ENCODE assay signal across 8 cellular contexts in the genomic region with DNA sequence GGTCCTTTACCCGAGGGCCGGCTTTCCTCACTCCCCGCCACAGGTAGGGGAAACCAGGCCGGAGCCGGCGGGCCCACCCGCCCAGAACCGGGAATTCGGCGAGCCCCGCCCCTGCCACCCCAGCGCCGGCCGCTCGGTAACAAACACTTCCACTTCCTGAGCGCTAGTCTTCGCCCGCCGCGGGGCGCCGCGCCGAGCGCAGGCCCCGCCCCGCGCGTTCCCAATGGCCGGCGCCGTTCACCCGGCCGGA. TPM values are rescaled to one million over a fixed set of nuclear protein-coding genes. Genes with fewer than 3 reads are reported as not detected.
DNase-seq lines count a peak whose midpoint lies in the region; ATAC-seq, FAIRE-seq and TF ChIP-seq lines count a peak whose summit lies in the region.

No MANE protein-coding gene starts in this region.

- H3K4me1 Mint-ChIP-seq in astrocyte (ENCODE audit: low read depth, unreplicated experiment), result peaks cover 23% of the 10 kb centered on the region

- ATAC-seq in mucosa of descending colon (no peak), HG03439 (IDR thresholded peaks at IDR 0.05; ENCODE audit: unreplicated experiment) (no peak), GM21717 (IDR thresholded peaks at IDR 0.05; ENCODE audit: unreplicated experiment) (no peak)

- no peaks in the 10 kb centered on the region for H3K9me3 Mint-ChIP-seq in astrocyte (ENCODE audit: unreplicated experiment)

- no peak overlapping the region for H3K27ac ChIP-seq in astrocyte (ENCODE audit: low read depth, low read length)

- H3K9me3 ChIP-seq in HAP-1 (no peaks in the 10 kb centered on the region), astrocyte (ENCODE audit: insufficient read depth, low read depth, low read length) (no peaks in the 10 kb centered on the region), mucosa of descending colon (no peaks in the 10 kb centered on the region)

- H3K36me3 Mint-ChIP-seq in astrocyte (ENCODE audit: low read depth, unreplicated experiment), result peaks cover 5% of the 10 kb centered on the region

- H3K27me3 ChIP-seq in HAP-1 (ENCODE audit: low read depth) (no peaks in the 10 kb centered on the region), astrocyte (ENCODE audit: insufficient read depth, low read length) (peaks cover 7% of the 10 kb centered on the region)

- peaks cover 4% of the 10 kb centered on the region; the same call in 1 of the 2 replicates for H3K36me3 ChIP-seq in HAP-1 (replicated peaks)
- no peaks in the 10 kb centered on the region for H3K36me3 ChIP-seq in astrocyte (ENCODE audit: insufficient read depth, low read length)
- H3K36me3 ChIP-seq in mucosa of descending colon (ENCODE audit: low read depth), result no peaks in the 10 kb centered on the region

- no peak overlapping the region for H3K27ac Mint-ChIP-seq in astrocyte (ENCODE audit: unreplicated experiment)

- DNase-seq in AG09309 (ENCODE audit: low read depth) (no peak), HAP-1 (ENCODE audit: low spot score in 2 of 2) (no peak), astrocyte (ENCODE audit: low read depth) (peak; percentile 70), mucosa of descending colon (no peak), GM19239 (ENCODE audit: insufficient read length, low spot score) (no peak), COLO668 (lab: John Stamatoyannopoulos, UW; ENCODE audit: unreplicated experiment) (no peak)

- peak overlapping the region; percentile 62 for H3K9ac ChIP-seq in astrocyte (ENCODE audit: low read length)

- FAIRE-seq in astrocyte (lab: Jason Lieb, UNC), result no peak
- no peak for FAIRE-seq in GM19239 (lab: Jason Lieb, UNC)

- H3K79me2 ChIP-seq in astrocyte (ENCODE audit: insufficient read depth, low read length), result peaks cover 33% of the 10 kb centered on the region

- H4K20me1 ChIP-seq in astrocyte (ENCODE audit: insufficient read depth, low read length), result peaks cover 23% of the 10 kb centered on the region

- TF ChIP-seq CTCF in AG09309 (IDR thresholded peaks at IDR 0.05; ENCODE audit: control insufficient read depth, insufficient read depth, low read depth, low read length, missing control alignments) (no peak), astrocyte (IDR thresholded peaks at IDR 0.05; ENCODE audit: insufficient read depth, low read depth, low read length) (no peak), mucosa of descending colon (IDR thresholded peaks at IDR 0.05) (no peak)

- H3K4me3 Mint-ChIP-seq in astrocyte (ENCODE audit: unreplicated experiment), result peak overlapping the region; percentile 60

- peaks cover under 1% of the 10 kb centered on the region for H3K27me3 Mint-ChIP-seq in astrocyte (ENCODE audit: low read depth, unreplicated experiment)

- in situ Hi-C loops in HAP-1 (cut with MboI; ENCODE audit: low sequenced_read_pairs), result no loop called here

- H3K4me2 ChIP-seq in astrocyte (ENCODE audit: low read length), result peak overlapping the region; percentile 84

- H3K4me1 ChIP-seq in HAP-1 (0 out of 2 replicates have a peak, but pooled peaks cover 4% of the 10 kb centered on the region), astrocyte (ENCODE audit: insufficient read depth, low read length) (peaks cover 15% of the 10 kb centered on the region), mucosa of descending colon (ENCODE audit: low read depth) (peaks cover 32% of the 10 kb centered on the region)

- intact Hi-C loops in mucosa of descending colon (cut with DNase I, micrococcal nuclease), result no loop called here

- peak overlapping the region; percentile 56 for H2AFZ ChIP-seq in astrocyte (ENCODE audit: low read depth, low read length)

- H3K4me3 ChIP-seq in AG09309 (ENCODE audit: control insufficient read depth, low read depth, low read length) (peak overlapping the region; percentile 52), HAP-1 (peak overlapping the region; percentile 99), astrocyte (ENCODE audit: insufficient read depth, low read depth, low read length) (peak overlapping the region; percentile 57), mucosa of descending colon (peak overlapping the region; percentile 94)

RNA-seq across cellular contexts. Expression of gene NHERF1, which starts 0.2 kb away (rescaled TPM):
- 27.9 and 36.3 TPM in 2 replicates for total RNA-seq in astrocyte
- total RNA-seq in mucosa of descending colon, result 100 to 1,000 TPM; 109 to 281 (median 164) TPM

RNA-seq across cellular contexts. Expression of gene RAB37, which starts 11.1 kb away (rescaled TPM):
- total RNA-seq in astrocyte (0.77 TPM in 1 of 2 replicates, not detected in the other), mucosa of descending colon (1 to 10 TPM; 4.3 to 9.8 (median 9.0) TPM)

RNA-seq across cellular contexts. Expression of gene NAT9, which starts 27.9 kb away (rescaled TPM):
- total RNA-seq in astrocyte (58.4 and 61.8 TPM in 2 replicates), mucosa of descending colon (10 to 100 TPM; 35.8 to 40.6 (median 39.8) TPM)

RNA-seq across cellular contexts. Expression of gene CD300LF, which starts 35.5 kb away (rescaled TPM):
- total RNA-seq in astrocyte, result not detected in 2 replicates
- total RNA-seq in mucosa of descending colon, result 1 to 10 TPM; 2.0 TPM
